1 cellular context compared by ENCODE assay signal in the genomic region with DNA sequence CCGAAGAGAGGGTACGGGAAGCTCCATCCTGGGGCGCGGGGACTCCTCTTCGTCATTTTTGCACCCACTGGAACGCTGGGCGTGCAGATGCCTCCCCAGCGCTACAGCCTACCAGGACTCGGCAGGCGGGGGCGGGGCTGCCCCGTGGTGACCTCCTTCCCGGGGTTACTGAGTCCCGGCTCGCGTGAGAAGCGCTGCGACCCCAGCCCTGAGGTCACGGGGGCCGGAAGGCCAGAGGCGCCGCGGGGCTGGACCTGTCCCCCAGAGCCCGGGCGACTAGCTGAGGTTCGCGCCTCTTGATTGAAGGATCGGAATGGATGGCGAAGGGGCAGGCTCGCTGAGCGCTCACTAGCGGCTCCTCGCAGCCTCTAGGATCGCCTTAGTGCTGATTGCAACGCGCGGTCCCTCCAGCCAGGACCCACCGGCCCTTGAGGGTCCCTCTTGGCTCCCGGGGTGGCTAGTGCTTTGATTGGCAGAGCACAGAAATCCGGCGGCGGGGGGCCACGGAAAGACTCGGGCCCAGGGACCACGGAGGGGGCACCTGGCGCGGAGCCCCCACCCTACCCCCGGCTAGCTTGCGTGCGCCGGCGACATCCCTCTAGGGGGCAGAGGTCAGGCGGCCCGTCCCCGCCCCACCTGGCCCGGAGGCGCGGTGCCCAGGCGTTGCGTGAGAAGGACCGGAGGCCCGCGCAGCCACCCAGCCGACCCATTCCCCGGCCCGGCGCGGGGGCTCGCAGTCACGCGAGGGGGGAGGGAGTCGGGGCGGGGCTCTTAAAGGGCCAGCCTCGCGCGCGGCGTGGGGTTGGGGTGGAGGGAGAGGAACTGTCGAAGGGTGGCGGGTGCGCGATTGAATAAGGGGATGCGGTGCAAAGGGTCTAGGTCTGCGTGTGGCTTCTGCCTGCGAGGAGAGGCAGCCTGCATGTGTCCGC.
TF ChIP-seq lines count a peak whose summit lies in the region.

No MANE protein-coding gene starts in this region.

TF ChIP-seq in HEK293, 187 proteins besides CTCF, POLR2A, EP300 and RAD21 (continued from another document):
- TF ChIP-seq ZNF518A (tag by site-specific recombination; conservative IDR thresholded peaks at IDR 0.05; ENCODE audit: low read depth) (no peak; the same call in 1 of the 2 replicates), ZNF148 (tag by site-specific recombination; IDR thresholded peaks at IDR 0.05; ENCODE audit: borderline replicate concordance) (no peak), ZNF16 (tag by site-specific recombination; IDR thresholded peaks at IDR 0.05; ENCODE audit: low read depth) (no peak), ZNF792 (tag by site-specific recombination; IDR thresholded peaks at IDR 0.05) (no peak), ZNF658 (tag by site-specific recombination; IDR thresholded peaks at IDR 0.05) (no peak), YY1 (tag by site-specific recombination; IDR thresholded peaks at IDR 0.05) (no peak), TRIM28 (IDR thresholded peaks at IDR 0.05; ENCODE audit: borderline replicate concordance, low read length) (no peak), ZNF221 (tag by site-specific recombination; IDR thresholded peaks at IDR 0.05; ENCODE audit: borderline replicate concordance) (no peak), ZNF529 (tag by site-specific recombination; IDR thresholded peaks at IDR 0.05; ENCODE audit: insufficient replicate concordance) (no peak), ZNF629 (tag by site-specific recombination; IDR thresholded peaks at IDR 0.05) (peak; percentile 22; the same call in 1 of the 2 replicates), ZNF549 (tag by site-specific recombination; IDR thresholded peaks at IDR 0.05) (no peak), ZBTB8A (tag by site-specific recombination; IDR thresholded peaks at IDR 0.05) (peak; percentile 24), HOXA7 (CRISPR knock-in tag; IDR thresholded peaks at IDR 0.05; ENCODE audit: borderline replicate concordance) (no peak), ZNF416 (tag by site-specific recombination; IDR thresholded peaks at IDR 0.05) (no peak)
